15 cellular contexts compared by ENCODE assay signal in the genomic region with DNA sequence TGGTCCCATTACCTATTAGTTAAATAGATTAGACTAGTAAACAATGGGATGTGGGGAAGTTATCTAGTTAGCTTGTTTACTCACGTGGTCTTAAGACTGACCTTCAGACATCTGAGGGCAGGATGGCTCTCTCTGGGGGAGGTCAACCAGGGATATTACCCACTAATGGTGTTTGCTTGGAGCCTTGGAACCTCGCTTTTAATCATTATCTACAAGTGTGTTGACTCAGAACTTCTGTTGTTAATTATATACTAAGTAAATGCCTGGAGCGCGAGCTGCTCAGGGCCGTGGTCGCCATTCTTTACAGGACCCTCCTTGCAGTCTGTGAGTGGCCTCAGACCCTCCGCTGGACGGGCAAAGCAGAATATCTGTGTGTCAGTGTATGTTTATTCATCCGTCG. TPM values are rescaled to one million over a fixed set of nuclear protein-coding genes. Genes with fewer than 3 reads are reported as not detected.
DNase-seq lines count a peak whose midpoint lies in the region; ATAC-seq, FAIRE-seq and TF ChIP-seq lines count a peak whose summit lies in the region.
"Had no signal": no experiment of that assay in that cellular context is flagged by ENCODE, and none has a peak within 500 bp of the region (broad histone marks: within the 10 kb centered on the region; RNA-seq: fewer than 3 reads in every experiment).

No MANE protein-coding gene starts in this region.

- H3K4me1 ChIP-seq in endodermal cell (ENCODE audit: control insufficient read depth, insufficient read depth, low read length): no peaks in the 10 kb centered on the region
- H3K4me1 ChIP-seq in mesenchymal stem cell (ENCODE audit: control insufficient read depth, insufficient read depth, low read depth, low read length): peaks cover 9% of the 10 kb centered on the region
- H3K4me1 ChIP-seq in small intestine (ENCODE audit: control insufficient read depth in 2 of 2, insufficient read depth in 1 of 2, low read depth in 1 of 2, low read length in 1 of 2): no peaks in the 10 kb centered on the region

- H3K9me3 ChIP-seq in endodermal cell (ENCODE audit: control insufficient read depth, low read length) (peaks cover 20% of the 10 kb centered on the region), mesenchymal stem cell (ENCODE audit: control insufficient read depth, low read length) (no peaks in the 10 kb centered on the region), small intestine (ENCODE audit: control insufficient read depth, low read depth) (no peaks in the 10 kb centered on the region)

- no peak overlapping the region for H2BK12ac ChIP-seq in mesenchymal stem cell (ENCODE audit: low read length in 2 of 2)

- no peaks in the 10 kb centered on the region for H3K36me3 ChIP-seq in endodermal cell (ENCODE audit: control insufficient read depth, insufficient read depth, low read length)
- no peaks in the 10 kb centered on the region for H3K36me3 ChIP-seq in mesenchymal stem cell (ENCODE audit: control insufficient read depth in 1 of 2, insufficient read depth in 2 of 2, low read depth in 1 of 2, low read length in 2 of 2)
- no peaks in the 10 kb centered on the region for H3K36me3 ChIP-seq in small intestine (ENCODE audit: control insufficient read depth in 2 of 2, insufficient read depth in 2 of 2, low read length in 2 of 2)

- peak overlapping the region; percentile 12 for H3K4me3 ChIP-seq in endodermal cell (ENCODE audit: low read length)
- H3K4me3 ChIP-seq in mesenchymal stem cell (ENCODE audit: insufficient read depth in 1 of 2, low read depth in 1 of 2, low read length in 2 of 2): no peak overlapping the region
- no peak overlapping the region for H3K4me3 ChIP-seq in small intestine (ENCODE audit: low read depth in 1 of 2, low read length in 2 of 2)

- no peak for TF ChIP-seq CTCF in endodermal cell (conservative IDR thresholded peaks at IDR 0.05)

- H3K9me3 Mint-ChIP-seq in endodermal cell: no peaks in the 10 kb centered on the region

- FAIRE-seq in small intestine (lab: Jason Lieb, UNC): no peak

- no peak overlapping the region for H2BK15ac ChIP-seq in mesenchymal stem cell (ENCODE audit: low read depth, poor library complexity, severe bottlenecking)

- peaks cover 54% of the 10 kb centered on the region for H3K4me1 Mint-ChIP-seq in endodermal cell
- H3K4me1 Mint-ChIP-seq: B cell; CD8-positive, alpha-beta memory T cell had no signal

- 73 to 97% methylated on average over 4 to 10 of the region's 10 CpGs for WGBS in endodermal cell (ENCODE audit: insufficient coverage in 1 of 2, insufficient read length in 1 of 2), 2 experiments
- WGBS in mesenchymal stem cell: 80% methylated on average over 9 of the region's 10 CpGs
- WGBS in small intestine, 3 donors: 21 to 48% (median 30%) methylated on average over 10 of the region's 10 CpGs

- H3K4ac ChIP-seq in mesenchymal stem cell (ENCODE audit: low read depth in 1 of 2, low read length in 2 of 2): no peak overlapping the region

- peak; percentile 79 for DNase-seq in Caki2 (ENCODE audit: low read depth)
- peak; percentile 57 for DNase-seq in endodermal cell
- no peak for DNase-seq in mesenchymal stem cell
- peak; percentile 13 for DNase-seq in small intestine
- DNase-seq in Ammon's horn (ENCODE audit: low spot score): no peak
- DNase-seq: CD8-positive, alpha-beta memory T cell; GOT3; HFFc6; Kasumi-1; NCI-H2029 treated with DMSO at 0.1 percent for 48 hours; NCI-H524 treated with DMSO at 0.1 percent for 48 hours; PC-3 had no signal

- no peaks in the 10 kb centered on the region for H3K36me3 Mint-ChIP-seq in endodermal cell (ENCODE audit: low read depth)
- H3K36me3 Mint-ChIP-seq: CD8-positive, alpha-beta memory T cell had no signal

- H4K8ac ChIP-seq in mesenchymal stem cell (ENCODE audit: low read length): no peak overlapping the region

- H2BK5ac ChIP-seq in mesenchymal stem cell (ENCODE audit: low read depth, low read length, poor library complexity, severe bottlenecking): peak overlapping the region; percentile 46

- H4K91ac ChIP-seq in mesenchymal stem cell (ENCODE audit: low read length): no peak overlapping the region

- peak overlapping the region; percentile 28 for H3K4me3 Mint-ChIP-seq in endodermal cell
- H3K4me3 Mint-ChIP-seq: B cell; CD8-positive, alpha-beta memory T cell; HFFc6 had no signal

- H3K14ac ChIP-seq in mesenchymal stem cell (ENCODE audit: low read length in 2 of 2): no peak overlapping the region

- H3K27ac ChIP-seq in endodermal cell (ENCODE audit: low read depth, low read length) (no peak overlapping the region), mesenchymal stem cell (ENCODE audit: low read length, poor library complexity, severe bottlenecking) (peak overlapping the region; percentile 47), small intestine (ENCODE audit: low read depth in 1 of 2, low read length in 1 of 2) (no peak overlapping the region)

- in situ Hi-C loops in Caki2 (cut with HindIII; ENCODE audit: low pct_unique_long_range_greater_than_20kb, low sequenced_read_pairs): no loop called here

- no peak overlapping the region for H2AFZ ChIP-seq in mesenchymal stem cell (ENCODE audit: low read depth, low read length)

- peak overlapping the region; percentile 85 for H3K27ac Mint-ChIP-seq in endodermal cell
- H3K27ac Mint-ChIP-seq: B cell; CD8-positive, alpha-beta memory T cell; HFFc6 had no signal

- no peak overlapping the region for H3K18ac ChIP-seq in mesenchymal stem cell (ENCODE audit: low read depth in 1 of 2, low read length in 2 of 2)

- H2BK120ac ChIP-seq in mesenchymal stem cell (ENCODE audit: low read depth, low read length): no peak overlapping the region

- H3K9ac ChIP-seq in endodermal cell (ENCODE audit: extremely low read depth, low read length, poor library complexity, severe bottlenecking) (no peak overlapping the region), mesenchymal stem cell (ENCODE audit: low read length) (no peak overlapping the region)

- H3K79me1 ChIP-seq in mesenchymal stem cell (replicated peaks; ENCODE audit: low read length, poor library complexity, severe bottlenecking): no peaks in the 10 kb centered on the region

- H3K23ac ChIP-seq in mesenchymal stem cell (ENCODE audit: low read length in 2 of 2): no peak overlapping the region

- no peak overlapping the region for H2AK5ac ChIP-seq in mesenchymal stem cell (ENCODE audit: low read length, severe bottlenecking)

- peaks cover 8% of the 10 kb centered on the region for H3K27me3 Mint-ChIP-seq in endodermal cell (ENCODE audit: insufficient read depth)

- ATAC-seq in GM18870 (IDR thresholded peaks at IDR 0.05; ENCODE audit: unreplicated experiment) (no peak), HG02870 (IDR thresholded peaks at IDR 0.05; ENCODE audit: unreplicated experiment) (no peak)
- ATAC-seq: PC-3 had no signal

- H3K27me3 ChIP-seq in endodermal cell (ENCODE audit: control insufficient read depth, insufficient read depth, low read length, poor library complexity, severe bottlenecking) (no peaks in the 10 kb centered on the region), mesenchymal stem cell (ENCODE audit: control insufficient read depth in 1 of 2, insufficient read depth in 1 of 2, low read length in 2 of 2) (no peaks in the 10 kb centered on the region), small intestine (ENCODE audit: control insufficient read depth in 2 of 2, insufficient read depth in 2 of 2, low read length in 2 of 2) (no peaks in the 10 kb centered on the region)

- H3K4me2 ChIP-seq in mesenchymal stem cell (ENCODE audit: low read length, poor library complexity, severe bottlenecking): no peak overlapping the region

RNA-seq across cellular contexts. Expression of a gene that starts 48.5 kb away (rescaled TPM):
- total RNA-seq in Caki2 (2014; rRNA removed; shearing (Covaris generic); ENCODE audit: low replicate concordance): 6.1 and 8.4 TPM in 2 replicates
- 10 to 100 TPM; 22.1 to 23.3 TPM for total RNA-seq in endodermal cell
- 24.1 TPM for polyA plus RNA-seq in endodermal cell (2013, experiment 1 of 2)
- polyA plus RNA-seq in endodermal cell (2013, experiment 2 of 2): 22.3 TPM
- polyA plus RNA-seq in mesenchymal stem cell (2013, experiment 1 of 2): 9.4 TPM
- polyA plus RNA-seq in mesenchymal stem cell (2013, experiment 2 of 2): 9.4 TPM
- 10 to 100 TPM in 1 of 3 donors, 1 to 10 TPM in 2; 5.2 to 11.2 (median 7.6) TPM for polyA plus RNA-seq in small intestine

Comparison
In these comparisons a context has a peak if more than half of its experiments do, and no peak if none do; other contexts are left out.
1. DNase-seq: peak in Caki2 (single experiment), endodermal cell (single experiment) and small intestine (single experiment); none in mesenchymal stem cell (single experiment) and Ammon's horn (single experiment).